Comparison of ENCODE assay signal across 8 cellular contexts in genomic region chr16:85026696-85027095, GRCh38. TPM values are rescaled to one million over a fixed set of nuclear protein-coding genes. Genes with fewer than 3 reads are reported as not detected.
DNase-seq lines count a peak whose midpoint lies in the region; ATAC-seq lines count a peak whose summit lies in the region.

No MANE protein-coding gene starts in this region.

- no peak overlapping the region for H3K9ac ChIP-seq in iPS-20b (ENCODE audit: low read depth, low read length)

- H3K4me3 Mint-ChIP-seq in activated CD8-positive, alpha-beta T cell treated with anti-CD3 and anti-CD28 coated beads, Interleukin-2, amount 10 ng/mL, durations not matched to agents 7 days and 5 days, result peak overlapping the region; percentile 87
- peak overlapping the region; percentile 93 for H3K4me3 Mint-ChIP-seq in stimulated activated memory B cell treated with anti-CD40 and anti-IgM and Interleukin-4, amounts not matched to agents 10 μg/mL and 1 μg/mL and 100 μg/mL, for 72 hours

- H3K36me3 ChIP-seq in iPS-20b (ENCODE audit: insufficient read depth, low read depth, low read length), result no peaks in the 10 kb centered on the region

- DNase-seq in SIG-M5 treated with dmso at 0.1 percent for 504 hours (lab: John Stamatoyannopoulos, UW; ENCODE audit: unreplicated experiment), result peak; percentile 29
- no peak for DNase-seq in SIG-M5 (lab: John Stamatoyannopoulos, UW)
- DNase-seq in activated CD8-positive, alpha-beta T cell treated with anti-CD3 and anti-CD28 coated beads, Interleukin-2, amount 10 ng/mL, durations not matched to agents 7 days and 5 days, result no peak
- no peak for DNase-seq in ACHN

- no peaks in the 10 kb centered on the region for H3K9me3 ChIP-seq in iPS-20b (ENCODE audit: insufficient read depth, low read depth, low read length)

- no peaks in the 10 kb centered on the region for H3K36me3 Mint-ChIP-seq in activated CD8-positive, alpha-beta T cell treated with anti-CD3 and anti-CD28 coated beads, Interleukin-2, amount 10 ng/mL, durations not matched to agents 7 days and 5 days (ENCODE audit: low read depth)
- no peaks in the 10 kb centered on the region for H3K36me3 Mint-ChIP-seq in stimulated activated memory B cell treated with anti-CD40 and anti-IgM and Interleukin-4, amounts not matched to agents 10 μg/mL and 1 μg/mL and 100 μg/mL, for 72 hours

- CTCF ChIA-PET in activated CD8-positive, alpha-beta T cell treated with anti-CD3 and anti-CD28 coated beads, Interleukin-2, amount 10 ng/mL, durations not matched to agents 7 days and 5 days (lab: Charles Lee), result interaction anchor here (1.0 to 3.0 kb wide), 11 partner anchors 11 to 64 kb away, joined by 4 to 26 read pairs (median 6); partner anchors contain the start of gene ZDHHC7

- H3K27ac ChIP-seq in iPS-20b (ENCODE audit: low read length), result no peak overlapping the region

- POLR2A ChIA-PET in activated CD8-positive, alpha-beta T cell treated with anti-CD3 and anti-CD28 coated beads, Interleukin-2, amount 10 ng/mL, durations not matched to agents 7 days and 5 days (lab: Charles Lee), result interaction anchor here (0.8 to 2.7 kb wide), 4 partner anchors 14 to 61 kb away, joined by 3 to 21 read pairs (median 12); partner anchors contain the start of gene ZDHHC7

- H3K9me3 Mint-ChIP-seq in activated CD8-positive, alpha-beta T cell treated with anti-CD3 and anti-CD28 coated beads, Interleukin-2, amount 10 ng/mL, durations not matched to agents 7 days and 5 days (ENCODE audit: insufficient read depth), result no peaks in the 10 kb centered on the region
- H3K9me3 Mint-ChIP-seq in stimulated activated memory B cell treated with anti-CD40 and anti-IgM and Interleukin-4, amounts not matched to agents 10 μg/mL and 1 μg/mL and 100 μg/mL, for 72 hours, result no peaks in the 10 kb centered on the region

- H3K4me1 Mint-ChIP-seq in activated CD8-positive, alpha-beta T cell treated with anti-CD3 and anti-CD28 coated beads, Interleukin-2, amount 10 ng/mL, durations not matched to agents 7 days and 5 days (ENCODE audit: low read depth), result peaks cover 40% of the 10 kb centered on the region
- H3K4me1 Mint-ChIP-seq in stimulated activated memory B cell treated with anti-CD40 and anti-IgM and Interleukin-4, amounts not matched to agents 10 μg/mL and 1 μg/mL and 100 μg/mL, for 72 hours, result peaks cover 48% of the 10 kb centered on the region

- H3K27me3 ChIP-seq in iPS-20b (ENCODE audit: insufficient read depth, low read length), result peaks cover 17% of the 10 kb centered on the region

- peaks cover 9% of the 10 kb centered on the region; the same call in 1 of the 2 replicates for H3K4me1 ChIP-seq in iPS-20b (ENCODE audit: insufficient read depth, low read length)

- no peak overlapping the region for H3K27ac Mint-ChIP-seq in activated CD8-positive, alpha-beta T cell treated with anti-CD3 and anti-CD28 coated beads, Interleukin-2, amount 10 ng/mL, durations not matched to agents 7 days and 5 days
- peak overlapping the region; percentile 87 for H3K27ac Mint-ChIP-seq in stimulated activated memory B cell treated with anti-CD40 and anti-IgM and Interleukin-4, amounts not matched to agents 10 μg/mL and 1 μg/mL and 100 μg/mL, for 72 hours

- peak overlapping the region; percentile 87 for H3K4me3 ChIP-seq in iPS-20b (ENCODE audit: low read length)

- H3K27me3 Mint-ChIP-seq in activated CD8-positive, alpha-beta T cell treated with anti-CD3 and anti-CD28 coated beads, Interleukin-2, amount 10 ng/mL, durations not matched to agents 7 days and 5 days (ENCODE audit: low read depth), result no peaks in the 10 kb centered on the region
- H3K27me3 Mint-ChIP-seq in stimulated activated memory B cell treated with anti-CD40 and anti-IgM and Interleukin-4, amounts not matched to agents 10 μg/mL and 1 μg/mL and 100 μg/mL, for 72 hours, result no peaks in the 10 kb centered on the region

- ATAC-seq in activated CD8-positive, alpha-beta T cell treated with anti-CD3 and anti-CD28 coated beads, Interleukin-2, amount 10 ng/mL, durations not matched to agents 7 days and 5 days, result no peak
- no peak for ATAC-seq in stimulated activated memory B cell treated with anti-CD40 and anti-IgM and Interleukin-4, amounts not matched to agents 10 μg/mL and 1 μg/mL and 100 μg/mL, for 72 hours
- ATAC-seq in HG03432 (IDR thresholded peaks at IDR 0.05; ENCODE audit: unreplicated experiment), result no peak
- ATAC-seq in GM19395 (IDR thresholded peaks at IDR 0.05; ENCODE audit: unreplicated experiment), result no peak

- in situ Hi-C loops in ACHN (cut with HindIII; ENCODE audit: low pct_ligation_motif_present, low pct_unique_long_range_greater_than_20kb, low sequenced_read_pairs), result no loop called here

RNA-seq across cellular contexts. Expression of gene KIAA0513, which starts 0.9 kb away (rescaled TPM):
- 1 to 10 TPM; 8.1 to 9.1 TPM for total RNA-seq in activated CD8-positive, alpha-beta T cell treated with anti-CD3 and anti-CD28 coated beads, Interleukin-2, amount 10 ng/mL, durations not matched to agents 7 days and 5 days

RNA-seq across cellular contexts. Expression of gene ZDHHC7, which starts 15.4 kb away (rescaled TPM):
- total RNA-seq in activated CD8-positive, alpha-beta T cell treated with anti-CD3 and anti-CD28 coated beads, Interleukin-2, amount 10 ng/mL, durations not matched to agents 7 days and 5 days, result 10 to 100 TPM; 28.1 to 28.7 TPM
